27 cellular contexts compared by ENCODE assay signal in genomic region chr12:126807312-126807711, GRCh38.
"Had no signal": no experiment of that assay in that cellular context is flagged by ENCODE, and none has a peak within 500 bp of the region (broad histone marks: within the 10 kb centered on the region; RNA-seq: fewer than 3 reads in every experiment).

No MANE protein-coding gene starts in this region.

- H3K27me3 ChIP-seq: brain microvascular endothelial cell had no signal

- H3K4me1 ChIP-seq: esophagus muscularis mucosa, gastroesophageal sphincter had no signal

- FAIRE-seq: astrocyte, bronchial epithelial cell had no signal

- H3K9me3 ChIP-seq: esophagus muscularis mucosa, gastroesophageal sphincter had no signal

- H3K4me3 ChIP-seq: coronary artery, dorsolateral prefrontal cortex, esophagus muscularis mucosa, gastroesophageal sphincter had no signal

- H3K27ac ChIP-seq: brain microvascular endothelial cell, coronary artery, dorsolateral prefrontal cortex, esophagus muscularis mucosa, gastroesophageal sphincter had no signal

- DNase-seq: activated CD4-positive, alpha-beta memory T cell treated with anti-CD3 and anti-CD28 coated beads, Interleukin-2, amount 10 ng/mL, durations not matched to agents 7 days and 5 days; activated CD4-positive, alpha-beta T cell treated with anti-CD3 and anti-CD28 coated beads for 36 hours; activated CD4-positive, alpha-beta T cell treated with anti-CD3 and anti-CD28 coated beads, Interleukin-2, amount 10 ng/mL, durations not matched to agents 24 days and 14 days; activated CD4-positive, CD25-positive, alpha-beta regulatory T cell; activated CD4-positive, CD25-positive, alpha-beta regulatory T cell treated with anti-CD3 and anti-CD28 coated beads, Interleukin-2, amount 50 U/mL, for 72 hours; activated CD8-positive, alpha-beta memory T cell treated with anti-CD3 and anti-CD28 coated beads, Interleukin-2, amount 50 U/mL, for 48 hours; activated gamma-delta T cell; activated naive CD4-positive, alpha-beta T cell; activated naive CD4-positive, alpha-beta T cell treated with anti-CD3 and anti-CD28 coated beads, Interleukin-2, amount 10 ng/mL, durations not matched to agents 7 days and 5 days; activated T-cell treated with anti-CD3 and anti-CD28 coated beads for 4 hours; activated T-cell treated with anti-CD3 and anti-CD28 coated beads, Interleukin-2, amount 50 U/mL, for 24 hours; activated T-cell treated with anti-CD3 and anti-CD28 coated beads, Interleukin-2, amount 50 U/mL, for 72 hours; amniotic stem cell; anterior cingulate cortex; brain microvascular endothelial cell; dorsolateral prefrontal cortex; effector memory CD4-positive, alpha-beta T cell; erythroblast; foreskin melanocyte; hippocampal formation; T-helper 17 cell; T1000 had no signal

- H3K36me3 ChIP-seq: brain microvascular endothelial cell, esophagus muscularis mucosa, gastroesophageal sphincter had no signal

- ATAC-seq: activated CD4-positive, alpha-beta T cell treated with anti-CD3 and anti-CD28 coated beads for 36 hours; activated T-cell treated with anti-CD3 and anti-CD28 coated beads, Interleukin-2, amount 50 U/mL, for 72 hours; gastroesophageal sphincter; T-helper 17 cell had no signal
